In the genomic region with DNA sequence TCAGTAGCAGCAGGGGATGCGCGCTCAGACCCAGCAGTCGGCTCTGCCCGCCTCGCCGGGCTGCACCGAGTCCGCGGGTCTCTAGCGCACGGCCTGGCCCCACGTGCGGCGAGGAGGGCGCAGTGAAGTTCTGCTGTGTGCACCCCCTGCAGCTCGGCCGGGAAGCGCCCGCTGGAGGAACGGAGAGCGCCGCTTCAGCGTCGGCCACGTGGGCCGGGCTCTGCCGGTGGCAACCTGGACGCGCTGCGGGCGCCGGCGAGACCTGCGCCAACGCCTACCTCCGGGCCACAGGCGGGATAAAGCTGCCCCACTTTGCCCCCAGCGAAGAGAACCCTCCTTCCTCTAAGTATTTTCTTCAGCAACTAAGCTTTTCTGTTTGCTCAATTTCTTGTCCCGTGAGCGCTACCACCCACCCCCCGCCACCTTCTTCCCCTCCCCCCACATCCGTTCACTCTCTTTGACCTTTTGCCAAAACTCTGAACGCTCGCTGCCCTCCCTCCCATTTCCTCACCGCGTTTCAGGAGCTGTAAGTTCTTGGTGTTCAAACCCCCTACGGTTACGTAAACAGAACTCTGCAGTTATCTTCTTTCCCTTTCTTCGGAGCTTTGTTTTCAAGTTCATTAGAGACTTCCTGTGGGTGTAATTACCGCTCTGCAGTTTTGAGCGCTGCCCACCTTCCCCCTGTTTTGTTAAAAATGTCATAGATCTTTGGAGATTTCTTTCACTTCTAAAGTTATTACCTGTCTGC, we compare ENCODE assay signal across 1 cellular context.
A peak's percentile ranks its signal among the peaks of the same experiment; 100 is the strongest.
TF ChIP-seq lines count a peak whose summit lies in the region.

No MANE protein-coding gene starts in this region.

TF ChIP-seq in HepG2, 621 proteins besides CTCF, POLR2A, EP300 and RAD21 (continued from another document):
- TF ChIP-seq ZNF281 (CRISPR knock-in tag; IDR thresholded peaks at IDR 0.05; ENCODE audit: borderline replicate concordance): peak; percentile 67; the same call in 1 of the 2 replicates
- no peak for TF ChIP-seq MYPOP (CRISPR knock-in tag; IDR thresholded peaks at IDR 0.05)
- TF ChIP-seq MAFF (IDR thresholded peaks at IDR 0.05; ENCODE audit: low read depth, low read length): no peak
- TF ChIP-seq ZNF746 (CRISPR knock-in tag; IDR thresholded peaks at IDR 0.05): 0 out of 2 replicates have a peak, but pooled peaks have one; percentile 43
- no peak for TF ChIP-seq SNAI1 (CRISPR knock-in tag; IDR thresholded peaks at IDR 0.05; ENCODE audit: borderline replicate concordance)
- TF ChIP-seq SIX4 (CRISPR knock-in tag; IDR thresholded peaks at IDR 0.05): no peak
- TF ChIP-seq NRL (CRISPR knock-in tag; IDR thresholded peaks at IDR 0.05; ENCODE audit: borderline replicate concordance): no peak
- TF ChIP-seq, protein P1, sequence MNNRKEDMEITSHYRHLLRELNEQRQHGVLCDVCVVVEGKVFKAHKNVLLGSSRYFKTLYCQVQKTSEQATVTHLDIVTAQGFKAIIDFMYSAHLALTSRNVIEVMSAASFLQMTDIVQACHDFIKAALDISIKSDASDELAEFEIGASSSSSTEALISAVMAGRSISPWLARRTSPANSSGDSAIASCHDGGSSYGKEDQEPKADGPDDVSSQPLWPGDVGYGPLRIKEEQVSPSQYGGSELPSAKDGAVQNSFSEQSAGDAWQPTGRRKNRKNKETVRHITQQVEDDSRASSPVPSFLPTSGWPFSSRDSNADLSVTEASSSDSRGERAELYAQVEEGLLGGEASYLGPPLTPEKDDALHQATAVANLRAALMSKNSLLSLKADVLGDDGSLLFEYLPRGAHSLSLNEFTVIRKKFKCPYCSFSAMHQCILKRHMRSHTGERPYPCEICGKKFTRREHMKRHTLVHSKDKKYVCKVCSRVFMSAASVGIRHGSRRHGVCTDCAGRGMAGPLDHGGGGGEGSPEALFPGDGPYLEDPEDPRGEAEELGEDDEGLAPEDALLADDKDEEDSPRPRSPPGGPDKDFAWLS (CRISPR knock-in tag; IDR thresholded peaks at IDR 0.05; ENCODE audit: borderline replicate concordance): no peak
- TF ChIP-seq DNMT1 (CRISPR knock-in tag; IDR thresholded peaks at IDR 0.05): 0 out of 2 replicates have a peak, but pooled peaks have one; percentile 46
- peak; percentile 39; the same call in 1 of the 2 replicates for TF ChIP-seq ZNF768 (CRISPR knock-in tag; IDR thresholded peaks at IDR 0.05)
- peak; percentile 18; the same call in 1 of the 2 replicates for TF ChIP-seq SALL1 (CRISPR knock-in tag; IDR thresholded peaks at IDR 0.05)
